ENCODE assay signal across 1 cellular context in genomic region chr2:127105656-127106456, GRCh38.
TF ChIP-seq lines count a peak whose summit lies in the region.

No MANE protein-coding gene starts in this region.

TF ChIP-seq in WTC11, 78 proteins besides CTCF, POLR2A, EP300 and RAD21 (continued from another document):
- peak; percentile 61; the same call in 1 of the 2 replicates for TF ChIP-seq RELA (CRISPR knock-in tag; IDR thresholded peaks at IDR 0.05; ENCODE audit: borderline replicate concordance)
- peak; percentile 46; the same call in 1 of the 2 replicates for TF ChIP-seq FOXK1 (CRISPR knock-in tag; IDR thresholded peaks at IDR 0.05)
- TF ChIP-seq USF2 (CRISPR knock-in tag; IDR thresholded peaks at IDR 0.05) = peak; percentile 80; the same call in 1 of the 2 replicates
- 0 out of 2 replicates have a peak, but pooled peaks have one; percentile 54 for TF ChIP-seq TEAD1 (CRISPR knock-in tag; IDR thresholded peaks at IDR 0.05)
- 0 out of 2 replicates have a peak, but pooled peaks have one; percentile 1 for TF ChIP-seq ZNF281 (CRISPR knock-in tag; IDR thresholded peaks at IDR 0.05)
- TF ChIP-seq E2F4 (CRISPR knock-in tag; IDR thresholded peaks at IDR 0.05; ENCODE audit: borderline replicate concordance, low read depth) = no peak
